20 cellular contexts compared by ENCODE assay signal in the genomic region with DNA sequence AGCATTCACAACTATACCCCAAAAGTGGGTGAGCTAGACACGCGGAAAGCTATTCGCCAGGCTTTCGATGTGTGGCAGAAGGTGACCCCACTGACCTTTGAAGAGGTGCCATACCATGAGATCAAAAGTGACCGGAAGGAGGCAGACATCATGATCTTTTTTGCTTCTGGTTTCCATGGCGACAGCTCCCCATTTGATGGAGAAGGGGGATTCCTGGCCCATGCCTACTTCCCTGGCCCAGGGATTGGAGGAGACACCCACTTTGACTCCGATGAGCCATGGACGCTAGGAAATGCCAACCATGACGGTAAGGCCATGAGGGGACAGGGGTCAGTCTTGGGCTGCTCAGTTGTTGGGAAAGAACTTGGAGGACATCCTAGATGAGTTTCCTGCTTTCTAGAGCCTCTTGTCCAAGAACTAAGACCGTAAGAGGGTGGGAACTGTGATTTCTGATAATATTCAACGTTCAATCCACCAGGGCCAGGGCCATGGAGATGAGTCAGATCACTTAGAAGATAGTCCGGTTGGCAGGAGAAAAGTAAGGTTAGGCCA. TPM values are rescaled to one million over a fixed set of nuclear protein-coding genes. Genes with fewer than 3 reads are reported as not detected.
DNase-seq lines count a peak whose midpoint lies in the region; ATAC-seq and TF ChIP-seq lines count a peak whose summit lies in the region.
"Had no signal": no experiment of that assay in that cellular context is flagged by ENCODE, and none has a peak within 500 bp of the region (broad histone marks: within the 10 kb centered on the region; RNA-seq: fewer than 3 reads in every experiment).

No MANE protein-coding gene starts in this region.

- no peaks in the 10 kb centered on the region for H3K27me3 Mint-ChIP-seq in natural killer cell (ENCODE audit: low read depth in 2 of 2)
- H3K27me3 Mint-ChIP-seq in natural killer cell treated with Interleukin-12 subunit alpha and Interleukin-12 subunit beta and Interleukin-15 and Interleukin-18, amount 100 ng/mL, for 72 hours: no peaks in the 10 kb centered on the region
- H3K27me3 Mint-ChIP-seq: IgD-negative memory B cell had no signal

- H3K4me3 Mint-ChIP-seq in natural killer cell: no peak overlapping the region
- no peak overlapping the region for H3K4me3 Mint-ChIP-seq in natural killer cell treated with Interleukin-12 subunit alpha and Interleukin-12 subunit beta and Interleukin-15 and Interleukin-18, amount 100 ng/mL, for 72 hours
- H3K4me3 Mint-ChIP-seq: CD14-positive monocyte, IgD-negative memory B cell had no signal

- DNase-seq in natural killer cell (no peak), fibroblast of the aortic adventitia (ENCODE audit: low read depth) (peak; percentile 36), aorta (no peak), upper lobe of right lung (no peak)
- no peak for DNase-seq in natural killer cell treated with Interleukin-12 subunit alpha and Interleukin-12 subunit beta and Interleukin-15 and Interleukin-18, amount 100 ng/mL, for 72 hours (ENCODE audit: low spot score)
- DNase-seq: COR-L47, DMS79, Karpas-422, NCI-H1694, NCI-H2171, NCI-H345, NCI-H524, NCI-H774, SJCRH30 had no signal

- H3K36me3 ChIP-seq in aorta (ENCODE audit: control insufficient read depth in 1 of 2, insufficient read depth in 2 of 2, low read length in 1 of 2) (no peaks in the 10 kb centered on the region), upper lobe of right lung (no peaks in the 10 kb centered on the region)
- H3K36me3 ChIP-seq: SJCRH30 had no signal

- no peaks in the 10 kb centered on the region for H3K9me3 ChIP-seq in aorta (ENCODE audit: control insufficient read depth, low read length)
- no peaks in the 10 kb centered on the region for H3K9me3 ChIP-seq in upper lobe of right lung
- H3K9me3 ChIP-seq: SJCRH30 had no signal

- H3K4me3 ChIP-seq in fibroblast of the aortic adventitia (ENCODE audit: low read depth, low read length) (no peak overlapping the region), aorta (ENCODE audit: low read length in 2 of 2) (no peak overlapping the region), upper lobe of right lung (no peak overlapping the region)
- H3K4me3 ChIP-seq: SJCRH30 had no signal

- H3K9me3 Mint-ChIP-seq in natural killer cell: no peaks in the 10 kb centered on the region
- no peaks in the 10 kb centered on the region for H3K9me3 Mint-ChIP-seq in natural killer cell treated with Interleukin-12 subunit alpha and Interleukin-12 subunit beta and Interleukin-15 and Interleukin-18, amount 100 ng/mL, for 72 hours
- H3K9me3 Mint-ChIP-seq: CD14-positive monocyte, IgD-negative memory B cell had no signal

- peaks cover under 1 to 2% of the 10 kb centered on the region in 2 donors for H3K4me1 ChIP-seq in aorta (ENCODE audit: control insufficient read depth in 1 of 2, insufficient read depth in 2 of 2, low read length in 2 of 2)
- H3K4me1 ChIP-seq in upper lobe of right lung: no peaks in the 10 kb centered on the region

- intact Hi-C loops in natural killer cell (cut with micrococcal nuclease): loop anchor here (10.0 kb wide), 1 partner anchor 360 kb away; a partner anchor contains a TSS
- intact Hi-C loops in aorta (cut with DNase I): no loop called here
- intact Hi-C loops in upper lobe of right lung (cut with DNase I): no loop called here

- no peak for TF ChIP-seq CTCF in natural killer cell (IDR thresholded peaks at IDR 0.05)
- TF ChIP-seq CTCF in fibroblast of the aortic adventitia (IDR thresholded peaks at IDR 0.05; ENCODE audit: insufficient read depth, low read length): no peak
- no peak for TF ChIP-seq CTCF in upper lobe of right lung (IDR thresholded peaks at IDR 0.05)

- peak overlapping the region; percentile 48 to 58 for H3K27ac Mint-ChIP-seq in natural killer cell
- H3K27ac Mint-ChIP-seq in natural killer cell treated with Interleukin-12 subunit alpha and Interleukin-12 subunit beta and Interleukin-15 and Interleukin-18, amount 100 ng/mL, for 72 hours: no peak overlapping the region

- H3K27me3 ChIP-seq in aorta (ENCODE audit: control insufficient read depth in 1 of 2, insufficient read depth in 2 of 2, low read length in 1 of 2): no peaks in the 10 kb centered on the region
- H3K27me3 ChIP-seq in upper lobe of right lung: no peaks in the 10 kb centered on the region
- H3K27me3 ChIP-seq: SJCRH30 had no signal

- H3K36me3 Mint-ChIP-seq in natural killer cell: no peaks in the 10 kb centered on the region
- H3K36me3 Mint-ChIP-seq in natural killer cell treated with Interleukin-12 subunit alpha and Interleukin-12 subunit beta and Interleukin-15 and Interleukin-18, amount 100 ng/mL, for 72 hours: no peaks in the 10 kb centered on the region

- 93 to 94% methylated on average over 12 of the region's 12 CpGs for WGBS in aorta, 2 donors

- H3K27ac ChIP-seq in aorta (ENCODE audit: low read depth in 1 of 2, low read length in 2 of 2) (no peak overlapping the region), upper lobe of right lung (no peak overlapping the region)
- H3K27ac ChIP-seq: SJCRH30 had no signal

- H3K4me1 Mint-ChIP-seq in natural killer cell: peaks cover 24% of the 10 kb centered on the region in 2 donors
- peaks cover 23 to 28% of the 10 kb centered on the region in 2 donors for H3K4me1 Mint-ChIP-seq in natural killer cell treated with Interleukin-12 subunit alpha and Interleukin-12 subunit beta and Interleukin-15 and Interleukin-18, amount 100 ng/mL, for 72 hours (ENCODE audit: low read depth in 2 of 2)

- ATAC-seq in natural killer cell (no peak), aorta (ENCODE audit: low FRiP score) (peak; percentile 84), HG03280 (IDR thresholded peaks at IDR 0.05; ENCODE audit: unreplicated experiment) (no peak), upper lobe of right lung (no peak)
- ATAC-seq in natural killer cell treated with Interleukin-12 subunit alpha and Interleukin-12 subunit beta and Interleukin-15 and Interleukin-18, amount 100 ng/mL, for 72 hours: no peak
- ATAC-seq: HCT116 had no signal

RNA-seq across cellular contexts. Expression of a gene that starts 23.4 kb away (rescaled TPM):
- total RNA-seq in natural killer cell (10 to 100 TPM; 76.5 to 92.7 (median 86.6) TPM), fibroblast of the aortic adventitia (ENCODE audit: low replicate concordance) (18.3 and 28.7 TPM in 2 replicates), aorta (10 to 100 TPM; 58.6 to 79.2 TPM), upper lobe of right lung (85.2 TPM)
- 10 to 100 TPM; 35.6 to 51.2 TPM for total RNA-seq in natural killer cell treated with Interleukin-12 subunit alpha and Interleukin-12 subunit beta and Interleukin-15 and Interleukin-18, amount 100 ng/mL, for 72 hours
- 10 to 100 TPM; 50.8 to 61.4 TPM for polyA plus RNA-seq in aorta

RNA-seq across cellular contexts. Expression of a gene that starts 28.0 kb away (rescaled TPM):
- total RNA-seq in natural killer cell (under 1 TPM; 0.14 to 0.18 (median 0.16) TPM), fibroblast of the aortic adventitia (ENCODE audit: low replicate concordance) (0.16 and 0.81 TPM in 2 replicates), aorta (1 to 10 TPM in 1 of 2 donors, under 1 TPM in 1; 0.52 to 1.2 TPM), upper lobe of right lung (13.0 TPM)
- not detected for total RNA-seq in natural killer cell treated with Interleukin-12 subunit alpha and Interleukin-12 subunit beta and Interleukin-15 and Interleukin-18, amount 100 ng/mL, for 72 hours
- under 1 TPM; 0.20 to 0.63 TPM for polyA plus RNA-seq in aorta
- total RNA-seq: OCI-LY7, SJCRH30 had no signal

RNA-seq across cellular contexts. Expression of a gene that starts 30.0 kb away (rescaled TPM):
- total RNA-seq in natural killer cell: 10 to 100 TPM; 73.9 to 81.4 (median 79.0) TPM
- 100 to 1,000 TPM; 154 to 233 TPM for total RNA-seq in natural killer cell treated with Interleukin-12 subunit alpha and Interleukin-12 subunit beta and Interleukin-15 and Interleukin-18, amount 100 ng/mL, for 72 hours
- total RNA-seq in fibroblast of the aortic adventitia (ENCODE audit: low replicate concordance): 17.0 and 120 TPM in 2 replicates
- total RNA-seq in aorta: 10 to 100 TPM; 61.0 to 77.7 TPM
- polyA plus RNA-seq in aorta: 100 to 1,000 TPM in 1 of 2 donors, 10 to 100 TPM in 1; 78.1 to 147 TPM
- total RNA-seq in upper lobe of right lung: 78.8 TPM

RNA-seq across cellular contexts. Expression of a gene that starts 37.7 kb away (rescaled TPM):
- not detected for total RNA-seq in natural killer cell
- under 1 TPM in 1 of 2 donors, not detected in 1; 0.10 TPM for total RNA-seq in natural killer cell treated with Interleukin-12 subunit alpha and Interleukin-12 subunit beta and Interleukin-15 and Interleukin-18, amount 100 ng/mL, for 72 hours
- total RNA-seq in fibroblast of the aortic adventitia (ENCODE audit: low replicate concordance): not detected in 2 replicates
- total RNA-seq in aorta: not detected
- not detected for polyA plus RNA-seq in aorta
- total RNA-seq in upper lobe of right lung: not detected
- total RNA-seq: H1, OCI-LY7, SJCRH30 had no signal
- polyA plus RNA-seq: CD14-positive monocyte, H1, IgD-negative memory B cell had no signal

Comparison
In these comparisons a context has a peak if more than half of its experiments do, and no peak if none do; other contexts are left out.
1. H3K27ac Mint-ChIP-seq: peak in natural killer cell (2 of 2); none in natural killer cell treated with Interleukin-12 subunit alpha and Interleukin-12 subunit beta and Interleukin-15 and Interleukin-18, amount 100 ng/mL, for 72 hours (0 of 2).